Comparison of ENCODE assay signal across 8 cellular contexts in genomic region chr4:73735231-73735630, GRCh38.
DNase-seq lines count a peak whose midpoint lies in the region; ATAC-seq lines count a peak whose summit lies in the region.

No MANE protein-coding gene starts in this region.

- no peaks in the 10 kb centered on the region for H3K9me3 ChIP-seq in effector memory CD4-positive, alpha-beta T cell (ENCODE audit: control insufficient read depth, low read length)

- H3K4me1 ChIP-seq in effector memory CD4-positive, alpha-beta T cell (ENCODE audit: control insufficient read depth, insufficient read depth, low read length, poor library complexity, severe bottlenecking) = no peaks in the 10 kb centered on the region

- no peaks in the 10 kb centered on the region for H3K27me3 ChIP-seq in effector memory CD4-positive, alpha-beta T cell (replicated peaks; ENCODE audit: control insufficient read depth, insufficient read depth, low read length, poor library complexity, severe bottlenecking)

- no peaks in the 10 kb centered on the region for H3K36me3 ChIP-seq in effector memory CD4-positive, alpha-beta T cell (ENCODE audit: control insufficient read depth, insufficient read depth, low read length)

- no peak overlapping the region for H3K4me3 ChIP-seq in effector memory CD4-positive, alpha-beta T cell (ENCODE audit: insufficient read depth, low read depth, low read length, poor library complexity, severe bottlenecking)

- DNase-seq in AG20443 (ENCODE audit: low spot score) = peak; percentile 35
- DNase-seq in amniotic epithelial cell (ENCODE audit: low read depth) = peak; percentile 90
- no peak for DNase-seq in NCI-H2029 treated with DMSO at 0.1 percent for 48 hours (lab: John Stamatoyannopoulos, UW)
- DNase-seq in effector memory CD4-positive, alpha-beta T cell = no peak
- no peak for DNase-seq in 8988T
- no peak for DNase-seq in ACHN

- no peak overlapping the region for H3K27ac ChIP-seq in effector memory CD4-positive, alpha-beta T cell (ENCODE audit: insufficient read depth, low read length, poor library complexity, severe bottlenecking)

- peak; percentile 84 for ATAC-seq in GM19452 (IDR thresholded peaks at IDR 0.05; ENCODE audit: unreplicated experiment)
- peak; percentile 93 for ATAC-seq in HG03159 (IDR thresholded peaks at IDR 0.05; ENCODE audit: unreplicated experiment)

- in situ Hi-C loops in ACHN (cut with HindIII; ENCODE audit: low pct_ligation_motif_present, low pct_unique_long_range_greater_than_20kb, low sequenced_read_pairs) = no loop called here

Comparison
In these comparisons a context has a peak if more than half of its experiments do, and no peak if none do; other contexts are left out.
1. DNase-seq: peak in AG20443 (single experiment) and amniotic epithelial cell (single experiment); none in NCI-H2029 treated with DMSO at 0.1 percent for 48 hours (single experiment), effector memory CD4-positive, alpha-beta T cell (0 of 3), 8988T (single experiment) and ACHN (single experiment).